ENCODE assay signal across 12 cellular contexts in genomic region chr17:41837761-41838538, GRCh38. TPM values are rescaled to one million over a fixed set of nuclear protein-coding genes. Genes with fewer than 3 reads are reported as not detected.
A peak's percentile ranks its signal among the peaks of the same experiment; 100 is the strongest.
DNase-seq lines count a peak whose midpoint lies in the region; TF ChIP-seq lines count a peak whose summit lies in the region.
"Had no signal": no experiment of that assay in that cellular context is flagged by ENCODE, and none has a peak within 500 bp of the region (broad histone marks: within the 10 kb centered on the region; RNA-seq: fewer than 3 reads in every experiment).

Gene KLHL10, plus strand, starts transcription at chr17:41837825. Its CDS starts 108 bp downstream, at chr17:41837933.

- H3K4me3 Mint-ChIP-seq in neural crest cell, result peak within 1 kb of the TSS; percentile 87

- peak within 1 kb of the TSS in 8 of 10 experiments; percentile 87 to 100 (median 92); a peak in 9 of 20 replicates for H3K4me3 ChIP-seq in BLaER1 treated with 17β-estradiol and CSF1 and Interleukin-3, amounts not matched to agents 10 nM and 100 nM
- H3K4me3 ChIP-seq in KMS-11 (IDR thresholded peaks at IDR 0.05; ENCODE audit: insufficient read depth, low read depth, low read length), result no peak within 1 kb of the TSS
- no peak within 1 kb of the TSS for H3K4me3 ChIP-seq in choroid plexus epithelial cell (ENCODE audit: low read depth, low read length)
- H3K4me3 ChIP-seq in mesendoderm (ENCODE audit: low read length), result no peak within 1 kb of the TSS

- no peak within 1 kb of the TSS for H3K18ac ChIP-seq in mesendoderm (ENCODE audit: low read length)

- peak within 1 kb of the TSS; percentile 100 for H2AFZ ChIP-seq in KMS-11 (ENCODE audit: low read depth)

- H3K4me2 ChIP-seq in BLaER1 treated with 17β-estradiol and CSF1 and Interleukin-3, amounts not matched to agents 10 nM and 100 nM, result peak within 1 kb of the TSS; percentile 77 to 96 (median 89)
- H3K4me2 ChIP-seq in KMS-11 (peak within 1 kb of the TSS; percentile 99), mesendoderm (ENCODE audit: low read length) (no peak within 1 kb of the TSS)

- H3K56ac ChIP-seq in mesendoderm (ENCODE audit: low read length), result no peak within 1 kb of the TSS

- no peak within 1 kb of the TSS for H2AK5ac ChIP-seq in mesendoderm (ENCODE audit: low read length)

- peaks cover 1% of the 10 kb centered on the region for H3K79me1 ChIP-seq in mesendoderm (ENCODE audit: low read length)

- peaks cover 10 to 22% (median 18%) of the 10 kb centered on the region in 10 experiments for H3K4me1 ChIP-seq in BLaER1 treated with 17β-estradiol and CSF1 and Interleukin-3, amounts not matched to agents 10 nM and 100 nM
- H3K4me1 ChIP-seq in KMS-11 (ENCODE audit: low read depth, poor library complexity, severe bottlenecking) (peaks cover 17% of the 10 kb centered on the region), mesendoderm (ENCODE audit: control insufficient read depth, low read depth, low read length) (peaks cover 2% of the 10 kb centered on the region)

- DNase-seq in choroid plexus epithelial cell (ENCODE audit: low read depth) (peak; percentile 6), neural crest cell (ENCODE audit: low read depth, low spot score) (no peak), NCI-H82 (lab: John Stamatoyannopoulos, UW) (no peak), NCI-H2107 (lab: John Stamatoyannopoulos, UW) (no peak), AML-193 (lab: John Stamatoyannopoulos, UW) (no peak), mesendoderm (no peak)
- DNase-seq: DMS79 treated with DMSO at 0.1 percent for 48 hours, NCI-H2171 treated with DMSO at 0.1 percent for 48 hours had no signal

- TF ChIP-seq CTCF in KMS-11 (conservative IDR thresholded peaks at IDR 0.05; ENCODE audit: low read depth, low read length) (no peak), choroid plexus epithelial cell (conservative IDR thresholded peaks at IDR 0.05; ENCODE audit: low read depth, low read length) (no peak), neural crest cell (conservative IDR thresholded peaks at IDR 0.05) (no peak)

- H4K5ac ChIP-seq in mesendoderm (ENCODE audit: low read length), result no peak within 1 kb of the TSS

- H3K27me3 ChIP-seq in BLaER1 treated with 17β-estradiol and CSF1 and Interleukin-3, amounts not matched to agents 10 nM and 100 nM, result no peaks in the 10 kb centered on the region
- H3K27me3 ChIP-seq in KMS-11 (ENCODE audit: insufficient read depth, low read depth) (no peaks in the 10 kb centered on the region), mesendoderm (ENCODE audit: insufficient read depth, low read length, poor library complexity) (no peaks in the 10 kb centered on the region)

- no peaks in the 10 kb centered on the region for H3K27me3 Mint-ChIP-seq in neural crest cell (ENCODE audit: low read depth)

- H3K4ac ChIP-seq in mesendoderm (ENCODE audit: low read depth, low read length), result no peak within 1 kb of the TSS

- no peak within 1 kb of the TSS for H2BK120ac ChIP-seq in mesendoderm (ENCODE audit: low read depth, low read length)

- peaks cover under 1% of the 10 kb centered on the region for H3K36me3 Mint-ChIP-seq in neural crest cell (ENCODE audit: low read depth)

- H3K9me3 Mint-ChIP-seq in neural crest cell, result no peaks in the 10 kb centered on the region

- no peak within 1 kb of the TSS for H4K8ac ChIP-seq in mesendoderm (ENCODE audit: low read depth, low read length)

- no peak within 1 kb of the TSS for H2BK15ac ChIP-seq in mesendoderm (replicated peaks; ENCODE audit: low read depth)

- H3K4me1 Mint-ChIP-seq in neural crest cell, result peaks cover 12% of the 10 kb centered on the region

- H3K23ac ChIP-seq in mesendoderm (ENCODE audit: low read length), result no peak within 1 kb of the TSS

- H4K20me1 ChIP-seq in BLaER1 treated with 17β-estradiol and CSF1 and Interleukin-3, amounts not matched to agents 10 nM and 100 nM, result peaks cover 0 to 10% (median 0%) of the 10 kb centered on the region in 11 experiments; a peak in 3 of 22 replicates
- H4K20me1 ChIP-seq in KMS-11 (ENCODE audit: insufficient read depth), result no peaks in the 10 kb centered on the region

- no peak within 1 kb of the TSS for H3K27ac ChIP-seq in BLaER1 treated with 17β-estradiol and CSF1 and Interleukin-3, amounts not matched to agents 10 nM and 100 nM
- H3K27ac ChIP-seq in KMS-11 (peak within 1 kb of the TSS; percentile 8; the same call in 1 of the 2 replicates), mesendoderm (ENCODE audit: low read depth, low read length) (no peak within 1 kb of the TSS)

- no peak within 1 kb of the TSS for H2BK5ac ChIP-seq in mesendoderm (ENCODE audit: low read length)

- H3K36me3 ChIP-seq in BLaER1 treated with 17β-estradiol and CSF1 and Interleukin-3, amounts not matched to agents 10 nM and 100 nM, result peaks cover 9 to 19% (median 12%) of the 10 kb centered on the region in 11 experiments; a peak in 20 of 22 replicates
- no peaks in the 10 kb centered on the region for H3K36me3 ChIP-seq in KMS-11 (ENCODE audit: insufficient read depth)
- H3K36me3 ChIP-seq in mesendoderm (ENCODE audit: control insufficient read depth, insufficient read depth, low read length), result peaks cover 2% of the 10 kb centered on the region

- H3K79me2 ChIP-seq in KMS-11 (ENCODE audit: insufficient read depth, low read depth) (no peaks in the 10 kb centered on the region; the same call in 1 of the 2 replicates), mesendoderm (ENCODE audit: control insufficient read depth, insufficient read depth, low read length) (no peaks in the 10 kb centered on the region)

- no peak within 1 kb of the TSS for H3K27ac Mint-ChIP-seq in neural crest cell (ENCODE audit: unreplicated experiment)

- H3K9ac ChIP-seq in BLaER1 treated with 17β-estradiol and CSF1 and Interleukin-3, amounts not matched to agents 10 nM and 100 nM, result peak within 1 kb of the TSS in 5 of 11 experiments; percentile 69 to 92 (median 91); a peak in 7 of 22 replicates
- peak within 1 kb of the TSS; percentile 35; the same call in 1 of the 2 replicates for H3K9ac ChIP-seq in KMS-11
- no peak within 1 kb of the TSS for H3K9ac ChIP-seq in mesendoderm (ENCODE audit: low read length)

- no CpG with 5 or more reads among the region's 15 CpGs for WGBS in mesendoderm (ENCODE audit: extremely low coverage, insufficient coverage, low lambda C conversion rate)

- no peaks in the 10 kb centered on the region for H3K9me3 ChIP-seq in BLaER1 treated with 17β-estradiol and CSF1 and Interleukin-3, amounts not matched to agents 10 nM and 100 nM (replicated peaks in 1 of 11)

RNA-seq across cellular contexts. Expression of gene KLHL10, which starts in this region (rescaled TPM):
- total RNA-seq in neural crest cell, result not detected in 2 replicates
- 0.18 TPM for polyA plus RNA-seq in mesendoderm (2013, experiment 1 of 2)
- 0.13 TPM for polyA plus RNA-seq in mesendoderm (2013, experiment 2 of 2)
- total RNA-seq: cerebellum, left lobe of liver had no signal

Comparison
In these comparisons a context has a peak if more than half of its experiments do, and no peak if none do; other contexts are left out.
1. H3K4me3 ChIP-seq: peak in BLaER1 treated with 17β-estradiol and CSF1 and Interleukin-3, amounts not matched to agents 10 nM and 100 nM (8 of 10); none in KMS-11 (single experiment), choroid plexus epithelial cell (single experiment) and mesendoderm (single experiment).